Comparison of ENCODE assay signal across 8 cellular contexts in the genomic region with DNA sequence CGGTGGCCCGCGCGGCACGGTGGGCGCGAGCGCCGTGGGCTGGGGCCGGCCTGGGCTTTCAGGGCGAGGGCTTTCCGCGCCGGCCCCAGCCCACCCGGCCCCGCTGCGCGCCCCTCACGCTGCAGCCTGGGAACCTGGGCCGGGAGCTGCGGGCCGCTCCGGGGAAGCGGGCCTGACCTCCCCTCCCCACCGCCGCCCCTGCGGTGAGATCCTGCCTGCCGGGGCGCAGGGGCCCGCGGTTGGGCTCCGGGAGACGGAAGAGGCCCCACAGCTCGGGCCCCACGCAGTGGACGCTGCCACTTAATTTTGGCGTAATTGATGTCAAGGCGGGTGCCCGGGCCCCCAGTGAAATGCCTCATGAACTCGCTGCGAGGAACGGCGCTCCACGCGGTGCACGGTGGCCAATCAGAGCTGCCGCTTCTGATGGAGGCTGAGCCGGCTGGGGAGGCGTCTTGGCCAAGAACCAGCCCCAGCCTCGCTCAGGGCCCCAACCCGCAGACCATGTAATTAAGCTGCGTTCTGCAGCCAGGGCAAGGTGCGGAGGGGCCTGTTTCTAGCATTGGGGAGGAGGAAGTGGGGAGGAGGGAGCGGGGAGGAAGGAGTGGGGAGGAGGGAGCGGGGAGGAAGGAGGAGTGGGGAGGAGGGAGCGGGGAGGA.
DNase-seq lines count a peak whose midpoint lies in the region; ATAC-seq lines count a peak whose summit lies in the region.

No MANE protein-coding gene starts in this region.

- H3K4me1 Mint-ChIP-seq in activated CD4-positive, alpha-beta T cell treated with anti-CD3 and anti-CD28 coated beads, Interleukin-2, amount 10 ng/mL, durations not matched to agents 24 days and 14 days, result peaks cover 6% of the 10 kb centered on the region

- DNase-seq in NCI-H345 (lab: John Stamatoyannopoulos, UW) (peak; percentile 35), NCI-H345 treated with DMSO at 0.1 percent for 48 hours (lab: John Stamatoyannopoulos, UW; ENCODE audit: unreplicated experiment) (no peak), pons (ENCODE audit: low spot score) (no peak)
- peak; percentile 84 for DNase-seq in activated CD4-positive, alpha-beta T cell treated with anti-CD3 and anti-CD28 coated beads, Interleukin-2, amount 10 ng/mL, durations not matched to agents 24 days and 14 days
- DNase-seq in stimulated activated CD8-positive, alpha-beta memory T cell treated with anti-CD3 and anti-CD28 coated beads, Interleukin-4, amount 100 ng/mL, for 24 hours (ENCODE audit: low read depth), result peak; percentile 45

- H3K27ac Mint-ChIP-seq in activated CD4-positive, alpha-beta T cell treated with anti-CD3 and anti-CD28 coated beads, Interleukin-2, amount 10 ng/mL, durations not matched to agents 24 days and 14 days, result peak overlapping the region; percentile 90

- no peak overlapping the region for H3K9ac ChIP-seq in muscle layer of colon (ENCODE audit: low read length)

- H3K27me3 ChIP-seq in ectodermal cell (ENCODE audit: control insufficient read depth, insufficient read depth, low read length, poor library complexity, severe bottlenecking), result peaks cover 56% of the 10 kb centered on the region
- peaks cover 0 to 18% of the 10 kb centered on the region in 2 donors for H3K27me3 ChIP-seq in muscle layer of colon (ENCODE audit: control insufficient read depth in 1 of 2, insufficient read depth in 2 of 2, low read length in 2 of 2)

- WGBS in ectodermal cell, 2 experiments, result 5% methylated on average over 56 of the region's 56 CpGs

- H3K36me3 Mint-ChIP-seq in activated CD4-positive, alpha-beta T cell treated with anti-CD3 and anti-CD28 coated beads, Interleukin-2, amount 10 ng/mL, durations not matched to agents 24 days and 14 days (ENCODE audit: low read depth), result no peaks in the 10 kb centered on the region

- H3K4me1 ChIP-seq in ectodermal cell (ENCODE audit: control insufficient read depth, insufficient read depth, low read length), result peaks cover 21% of the 10 kb centered on the region
- peaks cover 5% of the 10 kb centered on the region for H3K4me1 ChIP-seq in muscle layer of colon (ENCODE audit: insufficient read depth, low read length)

- peaks cover 2% of the 10 kb centered on the region for H3K27me3 Mint-ChIP-seq in activated CD4-positive, alpha-beta T cell treated with anti-CD3 and anti-CD28 coated beads, Interleukin-2, amount 10 ng/mL, durations not matched to agents 24 days and 14 days

- no peak for ATAC-seq in HG02763 (IDR thresholded peaks at IDR 0.05; ENCODE audit: unreplicated experiment)

- H3K36me3 ChIP-seq in ectodermal cell (ENCODE audit: control insufficient read depth, insufficient read depth, low read length) (no peaks in the 10 kb centered on the region), muscle layer of colon (ENCODE audit: insufficient read depth, low read length) (no peaks in the 10 kb centered on the region)

- H3K9me3 Mint-ChIP-seq in activated CD4-positive, alpha-beta T cell treated with anti-CD3 and anti-CD28 coated beads, Interleukin-2, amount 10 ng/mL, durations not matched to agents 24 days and 14 days, result no peaks in the 10 kb centered on the region

- no peaks in the 10 kb centered on the region for H3K9me3 ChIP-seq in ectodermal cell (ENCODE audit: control insufficient read depth, low read length)
- H3K9me3 ChIP-seq in muscle layer of colon (ENCODE audit: low read length), result no peaks in the 10 kb centered on the region

- peak overlapping the region; percentile 80 for H3K4me3 Mint-ChIP-seq in activated CD4-positive, alpha-beta T cell treated with anti-CD3 and anti-CD28 coated beads, Interleukin-2, amount 10 ng/mL, durations not matched to agents 24 days and 14 days

- no peak overlapping the region for H3K27ac ChIP-seq in ectodermal cell (ENCODE audit: insufficient read depth, low read depth, low read length, poor library complexity, severe bottlenecking)
- H3K27ac ChIP-seq in muscle layer of colon (ENCODE audit: low read depth, low read length), result no peak overlapping the region

- intact Hi-C loops in activated CD4-positive, alpha-beta T cell treated with anti-CD3 and anti-CD28 coated beads, Interleukin-2, amount 10 ng/mL, durations not matched to agents 24 days and 14 days (cut with micrococcal nuclease), result loop anchor here (2.0 kb wide), 1 partner anchor 76 kb away; no protein-coding TSS in a partner anchor

- H3K4me3 ChIP-seq in ectodermal cell (ENCODE audit: insufficient read depth, low read depth, low read length) (peak overlapping the region; percentile 20), muscle layer of colon (ENCODE audit: low read depth in 1 of 2, low read length in 2 of 2) (peak overlapping the region; percentile 64 to 80)

Comparison
In these comparisons a context has a peak if more than half of its experiments do, and no peak if none do; other contexts are left out.
1. DNase-seq: peak in NCI-H345 (single experiment), activated CD4-positive, alpha-beta T cell treated with anti-CD3 and anti-CD28 coated beads, Interleukin-2, amount 10 ng/mL, durations not matched to agents 24 days and 14 days (single experiment) and stimulated activated CD8-positive, alpha-beta memory T cell treated with anti-CD3 and anti-CD28 coated beads, Interleukin-4, amount 100 ng/mL, for 24 hours (single experiment); none in NCI-H345 treated with DMSO at 0.1 percent for 48 hours (single experiment) and pons (single experiment).